ENCODE assay signal across 6 cellular contexts in genomic region chr11:66543263-66544107, GRCh38.
DNase-seq lines count a peak whose midpoint lies in the region; ATAC-seq and TF ChIP-seq lines count a peak whose summit lies in the region.

No MANE protein-coding gene starts in this region.

- peak; percentile 21 to 24 for DNase-seq in activated CD4-positive, alpha-beta T cell treated with anti-CD3 and anti-CD28 coated beads, Interleukin-2, amount 50 U/mL, for 4 hours
- DNase-seq in foreskin fibroblast (peak; percentile 35 to 76), epidermal melanocyte (ENCODE audit: insufficient read length, low spot score) (no peak), RKO (ENCODE audit: low spot score) (no peak)
- DNase-seq in stimulated activated CD8-positive, alpha-beta memory T cell treated with anti-CD3 and anti-CD28 coated beads, Interleukin-4, amount 100 ng/mL, for 1 hour (ENCODE audit: low read depth in 2 of 2, low spot score in 1 of 2) = peak; percentile 43 to 49

- ATAC-seq in GM18505 (IDR thresholded peaks at IDR 0.05; ENCODE audit: unreplicated experiment) = no peak

- TF ChIP-seq POLR2A in GM18505 (IDR thresholded peaks at IDR 0.05; ENCODE audit: borderline replicate concordance, extremely low read depth, insufficient read depth, insufficient read length) = peak; percentile 24

- no peak overlapping the region for H3K4me3 ChIP-seq in foreskin fibroblast (ENCODE audit: low read depth in 1 of 2, low read length in 2 of 2)

- TF ChIP-seq CTCF in foreskin fibroblast (IDR thresholded peaks at IDR 0.05; ENCODE audit: low read depth, low read length) = peak; percentile 37

Comparison
In these comparisons a context has a peak if more than half of its experiments do, and no peak if none do; other contexts are left out.
1. DNase-seq: peak in activated CD4-positive, alpha-beta T cell treated with anti-CD3 and anti-CD28 coated beads, Interleukin-2, amount 50 U/mL, for 4 hours (2 of 2), foreskin fibroblast (2 of 2) and stimulated activated CD8-positive, alpha-beta memory T cell treated with anti-CD3 and anti-CD28 coated beads, Interleukin-4, amount 100 ng/mL, for 1 hour (2 of 2); none in epidermal melanocyte (single experiment) and RKO (single experiment).